In the genomic region with DNA sequence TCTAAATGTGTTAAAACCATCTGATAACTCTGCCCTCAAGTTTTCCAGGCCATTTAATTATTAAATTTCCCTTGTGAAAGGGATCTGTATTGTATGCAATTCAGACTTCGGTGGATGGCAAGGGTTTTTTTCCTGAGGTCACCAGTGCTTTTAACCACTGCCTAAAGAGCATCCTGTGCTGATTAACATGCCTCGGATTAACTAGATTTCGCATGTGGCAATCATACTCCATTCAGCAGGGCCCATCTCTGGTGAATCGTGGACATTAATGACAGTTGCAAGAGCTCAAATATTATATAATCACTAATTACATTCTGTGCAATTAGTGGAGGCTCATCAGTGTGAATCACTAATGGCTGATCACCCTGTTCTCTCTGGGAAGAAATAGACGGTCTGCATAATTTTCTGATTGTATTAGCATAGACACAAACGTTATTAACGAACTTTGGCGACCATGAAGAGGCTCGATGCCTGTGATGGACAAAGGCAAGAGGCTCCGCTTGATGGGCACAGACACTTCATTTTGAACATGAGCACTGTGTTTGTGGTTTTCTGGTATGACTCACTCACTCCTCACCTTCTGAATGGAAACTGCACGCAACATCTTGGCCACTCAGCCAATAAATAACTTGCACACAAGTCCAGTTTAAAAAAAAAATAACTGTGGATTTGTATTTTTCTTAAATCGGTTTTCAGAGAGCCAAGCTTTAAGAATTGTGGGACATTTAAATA, we compare ENCODE assay signal across 10 cellular contexts.
DNase-seq lines count a peak whose midpoint lies in the region; ATAC-seq and FAIRE-seq lines count a peak whose summit lies in the region.
"Had no signal": no experiment of that assay in that cellular context is flagged by ENCODE, and none has a peak within 500 bp of the region (broad histone marks: within the 10 kb centered on the region; RNA-seq: fewer than 3 reads in every experiment).

No MANE protein-coding gene starts in this region.

- ATAC-seq in GM21528 (IDR thresholded peaks at IDR 0.05; ENCODE audit: low FRiP score, unreplicated experiment) (peak; percentile 95), HG03354 (IDR thresholded peaks at IDR 0.05; ENCODE audit: poor library complexity, severe bottlenecking, unreplicated experiment) (peak; percentile 97)

- DNase-seq in GM18507 (ENCODE audit: extremely low spot score, insufficient read length, low read depth), result peak; percentile 48
- DNase-seq in SW480 (ENCODE audit: low spot score), result peak; percentile 91
- no peak for DNase-seq in UCSD-AML1 (lab: John Stamatoyannopoulos, UW; ENCODE audit: unreplicated experiment)
- DNase-seq in NK-92 treated with Interleukin-12 subunit alpha and Interleukin-12 subunit beta, amount 100 ng/mL, for 24 hours (lab: John Stamatoyannopoulos, UW), result no peak
- no peak for DNase-seq in HTR-8/SVneo (ENCODE audit: insufficient read length, low spot score)
- DNase-seq in EL, result no peak
- DNase-seq: NCI-H69; stimulated activated naive B cell treated with anti-CD40 and anti-IgM and Interleukin-4, amounts not matched to agents 10 μg/mL and 1 μg/mL and 100 μg/mL, for 72 hours had no signal

- FAIRE-seq in GM18507 (lab: Jason Lieb, UNC), result peak; percentile 96
- no peak for FAIRE-seq in HTR-8/SVneo (lab: Jason Lieb, UNC)

Comparison
In these comparisons a context has a peak if more than half of its experiments do, and no peak if none do; other contexts are left out.
1. DNase-seq: peak in GM18507 (single experiment) and SW480 (single experiment); none in UCSD-AML1 (single experiment), NK-92 treated with Interleukin-12 subunit alpha and Interleukin-12 subunit beta, amount 100 ng/mL, for 24 hours (single experiment), HTR-8/SVneo (single experiment) and EL (single experiment).